ENCODE assay signal across 1 cellular context in genomic region chr3:49553690-49554634, GRCh38.
TF ChIP-seq lines count a peak whose summit lies in the region.

TSS of gene BSN (plus strand) at chr3:49554477. CDS start at chr3:49554603, 126 bp downstream.

TF ChIP-seq in HEK293, 187 proteins besides CTCF, POLR2A, EP300 and RAD21 (continued from another document and continues in another):
- no peak for TF ChIP-seq PRDM10 (tag by site-specific recombination; IDR thresholded peaks at IDR 0.05)
- TF ChIP-seq KLF10 (tag by site-specific recombination; IDR thresholded peaks at IDR 0.05): 0 out of 2 replicates have a peak, but pooled peaks have one; percentile 26
- no peak for TF ChIP-seq ZNF211 (tag by site-specific recombination; IDR thresholded peaks at IDR 0.05; ENCODE audit: low read depth)
- no peak for TF ChIP-seq ZNF677 (tag by site-specific recombination; IDR thresholded peaks at IDR 0.05)
- TF ChIP-seq ZBTB10 (tag by site-specific recombination; IDR thresholded peaks at IDR 0.05): no peak
- peak; percentile 99 for TF ChIP-seq ZFP3 (tag by site-specific recombination; IDR thresholded peaks at IDR 0.05; ENCODE audit: low read depth)
- no peak for TF ChIP-seq ZNF146 (tag by site-specific recombination; IDR thresholded peaks at IDR 0.05)
- no peak for TF ChIP-seq ZNF433 (tag by site-specific recombination; IDR thresholded peaks at IDR 0.05; ENCODE audit: low read depth)
- TF ChIP-seq TSHZ1 (tag by site-specific recombination; IDR thresholded peaks at IDR 0.05; ENCODE audit: borderline replicate concordance): no peak
- TF ChIP-seq ZNF24 (tag by site-specific recombination; IDR thresholded peaks at IDR 0.05): no peak
- TF ChIP-seq ZBTB49 (tag by site-specific recombination; IDR thresholded peaks at IDR 0.05; ENCODE audit: low read depth): no peak
- no peak for TF ChIP-seq OVOL3 (tag by site-specific recombination; IDR thresholded peaks at IDR 0.05)
- 0 out of 2 replicates have a peak, but pooled peaks have one; percentile 35 for TF ChIP-seq ZSCAN5A (tag by site-specific recombination; IDR thresholded peaks at IDR 0.05)
- TF ChIP-seq ZNF19 (tag by site-specific recombination; IDR thresholded peaks at IDR 0.05; ENCODE audit: low read depth): no peak
- TF ChIP-seq ZNF707 (tag by site-specific recombination; IDR thresholded peaks at IDR 0.05): no peak
- TF ChIP-seq ZNF521 (tag by site-specific recombination; IDR thresholded peaks at IDR 0.05): no peak
- no peak for TF ChIP-seq ZNF324 (tag by site-specific recombination; IDR thresholded peaks at IDR 0.05)
- TF ChIP-seq SALL2 (tag by site-specific recombination; IDR thresholded peaks at IDR 0.05; ENCODE audit: borderline replicate concordance): no peak
- no peak for TF ChIP-seq ZNF544 (tag by site-specific recombination; IDR thresholded peaks at IDR 0.05)
- TF ChIP-seq KLF7 (tag by site-specific recombination; IDR thresholded peaks at IDR 0.05; ENCODE audit: borderline replicate concordance): no peak
- TF ChIP-seq ZBTB48 (tag by site-specific recombination; IDR thresholded peaks at IDR 0.05): peak; percentile 34; the same call in 1 of the 2 replicates
- no peak for TF ChIP-seq ZNF404 (tag by site-specific recombination; IDR thresholded peaks at IDR 0.05)
- no peak for TF ChIP-seq ZNF776 (tag by site-specific recombination; IDR thresholded peaks at IDR 0.05; ENCODE audit: borderline replicate concordance)
- no peak for TF ChIP-seq ZNF239 (tag by site-specific recombination; IDR thresholded peaks at IDR 0.05)
- TF ChIP-seq ATF2 (tag by site-specific recombination; IDR thresholded peaks at IDR 0.05; ENCODE audit: low read depth): no peak
- TF ChIP-seq WT1 (tag by site-specific recombination; IDR thresholded peaks at IDR 0.05): no peak
- TF ChIP-seq ZFP69B (tag by site-specific recombination; IDR thresholded peaks at IDR 0.05): no peak
- no peak for TF ChIP-seq INSM2 (tag by site-specific recombination; IDR thresholded peaks at IDR 0.05)
- no peak for TF ChIP-seq ZFHX2 (tag by site-specific recombination; conservative IDR thresholded peaks at IDR 0.05)
- no peak for TF ChIP-seq PRDM1 (tag by site-specific recombination; IDR thresholded peaks at IDR 0.05)
- TF ChIP-seq HOXD13 (CRISPR knock-in tag; IDR thresholded peaks at IDR 0.05; ENCODE audit: borderline replicate concordance): no peak
- no peak for TF ChIP-seq ZNF138 (tag by site-specific recombination; IDR thresholded peaks at IDR 0.05; ENCODE audit: borderline replicate concordance)
- no peak for TF ChIP-seq ZNF549 (tag by site-specific recombination; IDR thresholded peaks at IDR 0.05)
- TF ChIP-seq ZNF416 (tag by site-specific recombination; IDR thresholded peaks at IDR 0.05): no peak
- TF ChIP-seq SCRT1 (tag by site-specific recombination; IDR thresholded peaks at IDR 0.05; ENCODE audit: borderline replicate concordance): no peak
- TF ChIP-seq ZXDB (tag by site-specific recombination; IDR thresholded peaks at IDR 0.05): no peak; the same call in none of the 2 replicates
- no peak for TF ChIP-seq ZNF529 (tag by site-specific recombination; IDR thresholded peaks at IDR 0.05; ENCODE audit: insufficient replicate concordance)
- no peak for TF ChIP-seq ZNF26 (tag by site-specific recombination; IDR thresholded peaks at IDR 0.05)
- 0 out of 2 replicates have a peak, but pooled peaks have one; percentile 51 for TF ChIP-seq TRIM28 (IDR thresholded peaks at IDR 0.05; ENCODE audit: borderline replicate concordance, low read length)
- no peak for TF ChIP-seq ZNF37A (tag by site-specific recombination; IDR thresholded peaks at IDR 0.05)
- TF ChIP-seq MYNN (tag by site-specific recombination; IDR thresholded peaks at IDR 0.05; ENCODE audit: borderline replicate concordance): no peak
- TF ChIP-seq ZNF132 (tag by site-specific recombination; IDR thresholded peaks at IDR 0.05; ENCODE audit: borderline replicate concordance): no peak
- TF ChIP-seq ZNF112 (tag by site-specific recombination; IDR thresholded peaks at IDR 0.05): no peak
- no peak for TF ChIP-seq ZNF645 (tag by site-specific recombination; IDR thresholded peaks at IDR 0.05)
- TF ChIP-seq ZFP37 (tag by site-specific recombination; IDR thresholded peaks at IDR 0.05): no peak
